Comparison of ENCODE assay signal across 9 cellular contexts in the genomic region with DNA sequence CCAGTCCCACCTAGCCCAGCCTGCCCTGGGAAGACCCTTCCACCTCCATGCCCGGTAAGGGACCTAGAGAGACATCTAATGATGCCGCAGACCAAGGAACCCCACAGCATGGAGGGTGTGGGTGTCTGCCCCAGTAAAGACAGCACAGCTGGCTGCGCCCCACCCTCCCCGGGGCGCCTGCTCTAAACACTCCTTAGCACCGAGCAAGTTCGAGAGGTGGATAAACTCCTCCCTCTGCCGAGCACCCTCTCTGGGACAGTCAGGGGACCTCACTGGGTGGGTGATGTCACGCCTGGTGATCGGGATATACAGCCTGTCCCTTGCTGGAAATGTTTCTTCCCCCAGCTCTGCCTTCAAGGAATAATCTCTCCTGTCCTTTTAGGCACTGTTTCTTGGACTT. TPM values are rescaled to one million over a fixed set of nuclear protein-coding genes. Genes with fewer than 3 reads are reported as not detected.
"Had no signal": no experiment of that assay in that cellular context is flagged by ENCODE, and none has a peak within 500 bp of the region (broad histone marks: within the 10 kb centered on the region; RNA-seq: fewer than 3 reads in every experiment).

No MANE protein-coding gene starts in this region.

- ATAC-seq: GM23338, HCT116, HepG2 had no signal

- FAIRE-seq: HepG2 had no signal

- H3K4me3 Mint-ChIP-seq: GM23338, HFFc6 had no signal

- H3K27ac Mint-ChIP-seq: GM23338, HFFc6 had no signal

- H3K9me3 ChIP-seq: HAP-1 had no signal

- DNase-seq: H7, HFFc6 had no signal

- H2AFZ ChIP-seq: GM23338 had no signal

- H3K36me3 ChIP-seq: HAP-1 had no signal

- H3K4me1 ChIP-seq: HAP-1 had no signal

- H3K4me3 ChIP-seq: GM23338, HAP-1 had no signal

- H3K9me3 Mint-ChIP-seq: GM23338 had no signal

- H3K27ac ChIP-seq: HL-60 had no signal

- H3K4me2 ChIP-seq: GM23338 had no signal

RNA-seq across cellular contexts. Expression of gene DNAI2, which starts 16.7 kb away (rescaled TPM):
- total RNA-seq: GM23338, H4, H7, HepG2, HFFc6, HT1080 had no signal
- polyA plus RNA-seq: HepG2 had no signal
